Comparison of ENCODE assay signal across 17 cellular contexts in genomic region chr6:21067521-21067920, GRCh38.
"Had no signal": no experiment of that assay in that cellular context is flagged by ENCODE, and none has a peak within 500 bp of the region (broad histone marks: within the 10 kb centered on the region; RNA-seq: fewer than 3 reads in every experiment).

No MANE protein-coding gene starts in this region.

- H3K27me3 ChIP-seq: brain microvascular endothelial cell had no signal

- H3K4me3 ChIP-seq: smooth muscle cell had no signal

- H3K27ac ChIP-seq: brain microvascular endothelial cell, epithelial cell of prostate had no signal

- DNase-seq: activated B cell treated with CpG ODN at 0.5 μM for 24 hours; activated CD4-positive, alpha-beta T cell treated with anti-CD3 and anti-CD28 coated beads, Interleukin-2, amount 50 U/mL, for 1 hour; activated CD8-positive, alpha-beta memory T cell treated with anti-CD3 and anti-CD28 coated beads for 24 hours; activated naive CD8-positive, alpha-beta T cell treated with anti-CD3 and anti-CD28 coated beads, Interleukin-2, amount 10 ng/mL, durations not matched to agents 7 days and 5 days; brain microvascular endothelial cell; effector memory CD8-positive, alpha-beta T cell; hypothalamus; occipital lobe; right cardiac atrium; stimulated activated naive CD8-positive, alpha-beta T cell treated with anti-CD3 and anti-CD28 coated beads, Interleukin-15, Interleukin-2, amounts not matched to agents 100 U/mL and 50 U/mL, for 24 hours; T1000; trophoblast cell had no signal

- H3K36me3 ChIP-seq: brain microvascular endothelial cell had no signal

- H3K4me1 Mint-ChIP-seq: activated B cell treated with CpG ODN at 0.5 μM for 24 hours; central memory CD8-positive, alpha-beta T cell; nephron had no signal

- H3K27ac Mint-ChIP-seq: activated B cell treated with CpG ODN at 0.5 μM for 24 hours; activated naive CD8-positive, alpha-beta T cell treated with anti-CD3 and anti-CD28 coated beads, Interleukin-2, amount 10 ng/mL, durations not matched to agents 7 days and 5 days; effector memory CD8-positive, alpha-beta T cell; nephron; progenitor cell of endocrine pancreas had no signal

- H3K4me3 Mint-ChIP-seq: activated B cell treated with CpG ODN at 0.5 μM for 24 hours; activated naive CD8-positive, alpha-beta T cell treated with anti-CD3 and anti-CD28 coated beads, Interleukin-2, amount 10 ng/mL, durations not matched to agents 7 days and 5 days; central memory CD8-positive, alpha-beta T cell; effector memory CD8-positive, alpha-beta T cell; nephron had no signal

- ATAC-seq: effector memory CD8-positive, alpha-beta T cell; right cardiac atrium; stimulated activated naive CD8-positive, alpha-beta T cell treated with anti-CD3 and anti-CD28 coated beads, Interleukin-15, Interleukin-2, amounts not matched to agents 100 U/mL and 50 U/mL, for 24 hours had no signal

- H3K4me2 ChIP-seq: smooth muscle cell had no signal

- H3K27me3 Mint-ChIP-seq: activated B cell treated with CpG ODN at 0.5 μM for 24 hours; activated naive CD8-positive, alpha-beta T cell treated with anti-CD3 and anti-CD28 coated beads, Interleukin-2, amount 10 ng/mL, durations not matched to agents 7 days and 5 days; central memory CD8-positive, alpha-beta T cell; effector memory CD8-positive, alpha-beta T cell; progenitor cell of endocrine pancreas had no signal
